ENCODE assay signal across 17 cellular contexts in the genomic region with DNA sequence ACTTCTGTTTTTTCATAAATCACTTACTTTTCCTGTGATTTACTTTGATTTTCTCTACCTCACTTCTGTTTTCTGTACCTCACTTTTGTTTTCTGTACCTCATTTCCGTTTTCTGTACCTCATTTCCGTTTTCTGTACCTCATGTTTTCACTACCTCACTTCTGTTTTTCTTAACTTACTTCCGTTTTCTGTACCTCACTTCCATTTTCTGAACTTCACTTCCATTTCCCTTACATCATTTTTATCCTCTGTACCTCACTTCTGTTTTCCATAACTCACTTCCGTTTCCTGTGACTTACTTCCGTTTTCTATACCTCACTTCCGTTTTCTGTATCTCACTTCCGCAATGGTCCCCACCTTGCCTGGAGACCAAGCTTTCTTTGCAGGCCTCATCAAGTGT.
DNase-seq lines count a peak whose midpoint lies in the region; ATAC-seq, FAIRE-seq and TF ChIP-seq lines count a peak whose summit lies in the region.
"Had no signal": no experiment of that assay in that cellular context is flagged by ENCODE, and none has a peak within 500 bp of the region (broad histone marks: within the 10 kb centered on the region; RNA-seq: fewer than 3 reads in every experiment).

No MANE protein-coding gene starts in this region.

- POLR2A ChIA-PET in K562 (lab: Yijun Ruan, JAX) = no interaction called here

- H3K4me3 Mint-ChIP-seq in glutamatergic neuron (ENCODE audit: unreplicated experiment) = no peak overlapping the region
- H3K4me3 Mint-ChIP-seq: CD8-positive, alpha-beta memory T cell had no signal

- H3K79me2 ChIP-seq in KMS-11 (ENCODE audit: insufficient read depth, low read depth) (no peaks in the 10 kb centered on the region), K562 (ENCODE audit: control insufficient read depth, insufficient read depth, low read length) (no peaks in the 10 kb centered on the region)

- no TSS peak for BruUV-seq in K562 (replicated peaks; lab: Mats Ljungman, UMichigan)

- no peaks in the 10 kb centered on the region for H4K20me1 ChIP-seq in KMS-11 (ENCODE audit: insufficient read depth)
- no peaks in the 10 kb centered on the region for H4K20me1 ChIP-seq in K562 (replicated peaks; ENCODE audit: control insufficient read depth, insufficient read depth, low read length)

- CTCF ChIA-PET in K562 (lab: Yijun Ruan, JAX; ENCODE audit: low intra/inter-chr PET ratio) = no interaction called here

- ATAC-seq in K562 = no peak
- ATAC-seq in GM19452 (IDR thresholded peaks at IDR 0.05; ENCODE audit: unreplicated experiment) = no peak

- no peaks in the 10 kb centered on the region for H3K36me3 Mint-ChIP-seq in glutamatergic neuron (ENCODE audit: unreplicated experiment)

- H3K4me3 ChIP-seq in KMS-11 (IDR thresholded peaks at IDR 0.05; ENCODE audit: insufficient read depth, low read depth, low read length) = no peak overlapping the region
- no peak overlapping the region for H3K4me3 ChIP-seq in K562
- no peak overlapping the region for H3K4me3 ChIP-seq in subcutaneous abdominal adipose tissue (ENCODE audit: low read depth in 1 of 5, low read length in 5 of 5)
- H3K4me3 ChIP-seq: SJSA1 had no signal

- intact Hi-C loops in K562 (cut with micrococcal nuclease) = no loop called here

- no peak for TF ChIP-seq RAD21 in K562 (CRISPR knock-in tag; conservative IDR thresholded peaks at IDR 0.05 in 1 of 2, IDR thresholded peaks at IDR 0.05 in 1 of 2)

- no peaks in the 10 kb centered on the region for H3K27me3 ChIP-seq in KMS-11 (ENCODE audit: insufficient read depth, low read depth)
- H3K27me3 ChIP-seq in K562 (ENCODE audit: control insufficient read depth in 2 of 2, insufficient read depth in 2 of 2, low read length in 2 of 2) = no peaks in the 10 kb centered on the region
- no peaks in the 10 kb centered on the region for H3K27me3 ChIP-seq in subcutaneous abdominal adipose tissue (ENCODE audit: control insufficient read depth in 5 of 5, insufficient read depth in 4 of 5, low read length in 5 of 5)
- H3K27me3 ChIP-seq: BE2C, SJSA1 had no signal

- no peaks in the 10 kb centered on the region for H3K27me3 Mint-ChIP-seq in glutamatergic neuron (ENCODE audit: unreplicated experiment)
- H3K27me3 Mint-ChIP-seq: CD8-positive, alpha-beta memory T cell had no signal

- H3K27ac ChIP-seq in KMS-11 = peak overlapping the region; percentile 70
- H3K27ac ChIP-seq in K562 (ENCODE audit: extremely low read depth, low read depth, low read length) = no peak overlapping the region
- peak overlapping the region; percentile 20 for H3K27ac ChIP-seq in subcutaneous abdominal adipose tissue (ENCODE audit: low read depth, low read length)
- H3K27ac ChIP-seq: SJSA1 had no signal

- 2% methylated on average over 7 of the region's 7 CpGs for WGBS in K562 (ENCODE audit: insufficient coverage, low coverage, missing lambda C conversion rate)

- DNase-seq in NOMO-1 treated with dmso at 0.1 percent for 144 hours (lab: John Stamatoyannopoulos, UW; ENCODE audit: unreplicated experiment) (peak; percentile 4), K562 (ENCODE audit: extremely low read depth in 1 of 4, low spot score in 3 of 4) (peak in 2 of 4 experiments; percentile 12 to 17), H4 (ENCODE audit: low spot score) (no peak), glutamatergic neuron (no peak)
- DNase-seq: ACHN; BE2C; CD8-positive, alpha-beta memory T cell; DND-41; H7; NCI-H1092 treated with DMSO at 0.1 percent for 48 hours; NCI-H1694 treated with DMSO at 0.1 percent for 48 hours; NCI-H446; T-helper 1 cell had no signal

- peak overlapping the region; percentile 94 for H2AFZ ChIP-seq in KMS-11 (ENCODE audit: low read depth)
- H2AFZ ChIP-seq in K562 (ENCODE audit: low read depth, low read length) = no peak overlapping the region

- TF ChIP-seq EP300 in K562 (IDR thresholded peaks at IDR 0.05; ENCODE audit: low read length) = no peak

- H3K36me3 ChIP-seq in KMS-11 (ENCODE audit: insufficient read depth) (no peaks in the 10 kb centered on the region), K562 (ENCODE audit: control insufficient read depth, insufficient read depth, low read length) (no peaks in the 10 kb centered on the region), subcutaneous abdominal adipose tissue (ENCODE audit: control insufficient read depth in 5 of 5, insufficient read depth in 5 of 5, low read length in 5 of 5) (no peaks in the 10 kb centered on the region)
- H3K36me3 ChIP-seq: BE2C, SJSA1 had no signal

- H3K27ac Mint-ChIP-seq in glutamatergic neuron (ENCODE audit: unreplicated experiment) = no peak overlapping the region
- H3K27ac Mint-ChIP-seq: CD8-positive, alpha-beta memory T cell had no signal

- TF ChIP-seq CTCF in KMS-11 (conservative IDR thresholded peaks at IDR 0.05; ENCODE audit: low read depth, low read length) = no peak
- no peak for TF ChIP-seq CTCF in K562 (IDR thresholded peaks at IDR 0.05 in 2 of 3, conservative IDR thresholded peaks at IDR 0.05 in 1 of 3; ENCODE audit: insufficient read depth in 2 of 3, low read depth in 1 of 3, low read length in 3 of 3)
- no peak for TF ChIP-seq CTCF in glutamatergic neuron (IDR thresholded peaks at IDR 0.05; ENCODE audit: partially characterized antibody, unreplicated experiment)

- H3K9ac ChIP-seq in KMS-11 (no peak overlapping the region), K562 (ENCODE audit: insufficient read depth in 1 of 2, low read depth in 2 of 2, low read length in 2 of 2) (no peak overlapping the region), subcutaneous abdominal adipose tissue (ENCODE audit: low read length in 5 of 5) (no peak overlapping the region)

- H3K4me2 ChIP-seq in KMS-11 (no peak overlapping the region; the same call in 1 of the 2 replicates), K562 (ENCODE audit: insufficient read depth, low read length) (no peak overlapping the region)

- no peak for FAIRE-seq in K562 (lab: Jason Lieb, UNC)

- H3K4me1 ChIP-seq in KMS-11 (ENCODE audit: low read depth, poor library complexity, severe bottlenecking) = no peaks in the 10 kb centered on the region
- H3K4me1 ChIP-seq in K562 (replicated peaks in 1 of 2; ENCODE audit: control insufficient read depth in 2 of 2, insufficient read depth in 2 of 2, low read length in 2 of 2) = no peaks in the 10 kb centered on the region
- peaks cover 0 to 6% (median under 1%) of the 10 kb centered on the region in 5 donors for H3K4me1 ChIP-seq in subcutaneous abdominal adipose tissue (ENCODE audit: control insufficient read depth in 5 of 5, insufficient read depth in 5 of 5, low read length in 5 of 5)
- H3K4me1 ChIP-seq: BE2C had no signal

- H3K9me3 Mint-ChIP-seq in glutamatergic neuron (ENCODE audit: unreplicated experiment) = no peaks in the 10 kb centered on the region
- H3K9me3 Mint-ChIP-seq: CD8-positive, alpha-beta memory T cell had no signal

- no peak for TF ChIP-seq POLR2A in K562 (conservative IDR thresholded peaks at IDR 0.05)

- H3K9me3 ChIP-seq in K562 (replicated peaks; ENCODE audit: control insufficient read depth, insufficient read depth, low read depth, low read length) = peaks cover 15% of the 10 kb centered on the region
- H3K9me3 ChIP-seq in subcutaneous abdominal adipose tissue (ENCODE audit: control insufficient read depth in 5 of 5, low read length in 5 of 5) = peaks cover 0 to 9% (median 0%) of the 10 kb centered on the region in 5 donors
- H3K9me3 ChIP-seq: BE2C, SJSA1 had no signal

- no peaks in the 10 kb centered on the region for H3K9me1 ChIP-seq in K562 (ENCODE audit: control insufficient read depth, insufficient read depth, low read length)

- in situ Hi-C loops in K562 (cut with MboI) = no loop called here

- no peaks in the 10 kb centered on the region for H3K4me1 Mint-ChIP-seq in glutamatergic neuron (ENCODE audit: low read depth, unreplicated experiment)
- H3K4me1 Mint-ChIP-seq: CD8-positive, alpha-beta memory T cell had no signal

TF ChIP-seq in K562, 482 proteins besides CTCF, POLR2A, EP300 and RAD21 (continues in another document):
- TF ChIP-seq TAF9B (IDR thresholded peaks at IDR 0.05; ENCODE audit: partially characterized antibody) = no peak
- no peak for TF ChIP-seq KAT7 (CRISPR knock-in tag; IDR thresholded peaks at IDR 0.05; ENCODE audit: borderline replicate concordance)
- TF ChIP-seq, protein P1, sequence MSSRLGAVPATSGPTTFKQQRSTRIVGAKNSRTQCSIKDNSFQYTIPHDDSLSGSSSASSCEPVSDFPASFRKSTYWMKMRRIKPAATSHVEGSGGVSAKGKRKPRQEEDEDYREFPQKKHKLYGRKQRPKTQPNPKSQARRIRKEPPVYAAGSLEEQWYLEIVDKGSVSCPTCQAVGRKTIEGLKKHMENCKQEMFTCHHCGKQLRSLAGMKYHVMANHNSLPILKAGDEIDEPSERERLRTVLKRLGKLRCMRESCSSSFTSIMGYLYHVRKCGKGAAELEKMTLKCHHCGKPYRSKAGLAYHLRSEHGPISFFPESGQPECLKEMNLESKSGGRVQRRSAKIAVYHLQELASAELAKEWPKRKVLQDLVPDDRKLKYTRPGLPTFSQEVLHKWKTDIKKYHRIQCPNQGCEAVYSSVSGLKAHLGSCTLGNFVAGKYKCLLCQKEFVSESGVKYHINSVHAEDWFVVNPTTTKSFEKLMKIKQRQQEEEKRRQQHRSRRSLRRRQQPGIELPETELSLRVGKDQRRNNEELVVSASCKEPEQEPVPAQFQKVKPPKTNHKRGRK (tag; IDR thresholded peaks at IDR 0.05) = 0 out of 2 replicates have a peak, but pooled peaks have one; percentile 7
- no peak for TF ChIP-seq ARID1B (IDR thresholded peaks at IDR 0.05)
- TF ChIP-seq CREB1 (IDR thresholded peaks at IDR 0.05) = 0 out of 2 replicates have a peak, but pooled peaks have one; percentile 7
- no peak for TF ChIP-seq CREB1 (CRISPR knock-in tag; IDR thresholded peaks at IDR 0.05)
- TF ChIP-seq SPI1 (IDR thresholded peaks at IDR 0.05; ENCODE audit: borderline replicate concordance, low read depth, low read length) = peak; percentile 43; the same call in 1 of the 2 replicates
- TF ChIP-seq ATF7 (IDR thresholded peaks at IDR 0.05) = no peak
- no peak for TF ChIP-seq POLR2AphosphoS2 (IDR thresholded peaks at IDR 0.05; ENCODE audit: low read length)
- no peak for TF ChIP-seq ZBTB17 (CRISPR knock-in tag; IDR thresholded peaks at IDR 0.05)
- no peak for TF ChIP-seq FOXM1 (IDR thresholded peaks at IDR 0.05; ENCODE audit: low read depth)
- no peak for TF ChIP-seq FOXM1 (CRISPR knock-in tag; IDR thresholded peaks at IDR 0.05; ENCODE audit: low read depth)
- no peak for TF ChIP-seq SAP30 (IDR thresholded peaks at IDR 0.05; ENCODE audit: borderline replicate concordance, insufficient read depth, low read depth, low read length, poor library complexity, severe bottlenecking)
- TF ChIP-seq ZNF311 (CRISPR knock-in tag; IDR thresholded peaks at IDR 0.05) = no peak
- TF ChIP-seq CC2D1A (IDR thresholded peaks at IDR 0.05) = no peak
